In the genomic region with DNA sequence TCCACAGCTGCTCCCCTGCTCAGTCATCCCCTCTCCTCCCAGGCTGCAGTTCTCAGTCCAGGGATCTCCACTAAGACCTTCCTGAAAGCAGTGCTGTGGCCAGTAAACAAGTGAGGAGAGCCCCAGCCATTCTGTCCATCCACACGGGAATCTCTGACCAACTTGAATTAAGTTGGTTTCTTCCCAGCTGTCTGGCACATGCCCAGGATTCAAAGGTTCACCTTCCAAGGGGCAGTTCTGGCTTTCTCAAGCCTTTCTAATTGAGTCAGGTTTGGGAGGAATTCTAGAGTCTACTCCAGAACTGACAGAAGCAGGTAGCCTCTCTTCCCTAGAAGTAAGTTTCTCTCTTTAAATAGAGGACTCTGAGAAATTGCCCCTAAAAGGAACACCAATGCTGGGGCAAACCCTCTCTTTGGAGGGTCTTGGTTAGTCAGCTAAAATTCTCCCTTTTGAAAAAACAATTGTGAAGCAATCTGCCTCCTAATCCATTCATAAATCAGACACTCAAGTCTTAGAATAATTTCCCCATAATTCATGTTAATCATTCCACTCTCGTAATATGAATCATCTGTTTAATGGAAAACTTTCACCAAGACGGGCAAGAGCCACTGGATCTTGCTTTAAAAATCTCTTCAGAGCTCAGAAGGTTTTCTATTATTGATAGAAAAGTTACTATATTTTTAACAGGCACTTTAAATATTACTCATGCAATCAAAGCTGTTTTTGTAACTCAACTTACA, we compare ENCODE assay signal across 22 cellular contexts.
DNase-seq lines count a peak whose midpoint lies in the region; ATAC-seq, FAIRE-seq and TF ChIP-seq lines count a peak whose summit lies in the region.
"Had no signal": no experiment of that assay in that cellular context is flagged by ENCODE, and none has a peak within 500 bp of the region (broad histone marks: within the 10 kb centered on the region; RNA-seq: fewer than 3 reads in every experiment).

No MANE protein-coding gene starts in this region.

- CTCF ChIA-PET in endothelial cell of umbilical vein (lab: Charles Lee), result interaction anchor here (1.0 to 3.6 kb wide), 6 partner anchors 9 to 132 kb away, joined by 3 to 19 read pairs (median 3); no protein-coding TSS in a partner anchor
- CTCF ChIA-PET in activated naive CD4-positive, alpha-beta T cell treated with anti-CD3 and anti-CD28 coated beads for 36 hours (lab: Charles Lee), result interaction anchor here (0.9 kb wide), 1 partner anchor 132 kb away, joined by 3 read pairs; no protein-coding TSS in a partner anchor

- peak; percentile 78 for FAIRE-seq in RCC 7860 (lab: Jason Lieb, UNC)
- peak; percentile 26 for FAIRE-seq in endothelial cell of umbilical vein (lab: Jason Lieb, UNC)
- FAIRE-seq: G401.6, GM12891, HepG2 had no signal

- no peaks in the 10 kb centered on the region for H3K36me3 Mint-ChIP-seq in activated naive CD4-positive, alpha-beta T cell treated with anti-CD3 and anti-CD28 coated beads for 36 hours (ENCODE audit: low read depth)

- H3K27me3 ChIP-seq in endothelial cell of umbilical vein (ENCODE audit: control insufficient read depth in 2 of 2, insufficient read depth in 2 of 2, low read length in 2 of 2), result no peaks in the 10 kb centered on the region
- no peaks in the 10 kb centered on the region for H3K27me3 ChIP-seq in osteoblast (ENCODE audit: insufficient read depth, low read length)
- H3K27me3 ChIP-seq in suprapubic skin, result no peaks in the 10 kb centered on the region
- H3K27me3 ChIP-seq: BE2C had no signal

- H3K4me1 ChIP-seq in endothelial cell of umbilical vein (ENCODE audit: control insufficient read depth, extremely low read depth, insufficient read depth, low read length) (peaks cover 23% of the 10 kb centered on the region), osteoblast (ENCODE audit: insufficient read depth, low read length) (peaks cover 50% of the 10 kb centered on the region), suprapubic skin (no peaks in the 10 kb centered on the region)
- H3K4me1 ChIP-seq: BE2C had no signal

- no peaks in the 10 kb centered on the region for H3K9me1 ChIP-seq in endothelial cell of umbilical vein (replicated peaks; ENCODE audit: control insufficient read depth, extremely low read depth, insufficient read depth, low read length)

- no peak overlapping the region for H3K4me2 ChIP-seq in endothelial cell of umbilical vein (ENCODE audit: insufficient read depth, low read length)
- peak overlapping the region; percentile 2 for H3K4me2 ChIP-seq in osteoblast (ENCODE audit: insufficient read depth, low read length)
- H3K4me2 ChIP-seq: GM23338, KMS-11 had no signal

- H3K27ac ChIP-seq in endothelial cell of umbilical vein (ENCODE audit: insufficient read depth, low read depth, low read length) (no peak overlapping the region), osteoblast (ENCODE audit: low read depth, low read length) (peak overlapping the region; percentile 61), suprapubic skin (no peak overlapping the region)
- H3K27ac ChIP-seq: KMS-11 had no signal

- no peaks in the 10 kb centered on the region for H3K9me3 Mint-ChIP-seq in activated naive CD4-positive, alpha-beta T cell treated with anti-CD3 and anti-CD28 coated beads for 36 hours
- H3K9me3 Mint-ChIP-seq: CD4-positive, alpha-beta T cell; GM23338 had no signal

- ATAC-seq in HG03135 (IDR thresholded peaks at IDR 0.05; ENCODE audit: unreplicated experiment), result no peak
- ATAC-seq: GM23338, HepG2 had no signal

- no peaks in the 10 kb centered on the region for H3K4me1 Mint-ChIP-seq in activated naive CD4-positive, alpha-beta T cell treated with anti-CD3 and anti-CD28 coated beads for 36 hours (ENCODE audit: low read depth)
- H3K4me1 Mint-ChIP-seq: GM23338 had no signal

- no peak for TF ChIP-seq CTCF in endothelial cell of umbilical vein (IDR thresholded peaks at IDR 0.05; ENCODE audit: extremely low read depth in 1 of 2, insufficient read depth in 1 of 2, low read depth in 1 of 2, low read length in 2 of 2)
- no peak for TF ChIP-seq CTCF in osteoblast (IDR thresholded peaks at IDR 0.05; ENCODE audit: extremely low read depth, low read depth, low read length)
- no peak for TF ChIP-seq CTCF in suprapubic skin (IDR thresholded peaks at IDR 0.05)

- peaks cover 4% of the 10 kb centered on the region for H3K27me3 Mint-ChIP-seq in activated naive CD4-positive, alpha-beta T cell treated with anti-CD3 and anti-CD28 coated beads for 36 hours (ENCODE audit: low read depth)

- DNase-seq in EH (ENCODE audit: low read depth) (peak; percentile 47), RCC 7860 (ENCODE audit: low spot score) (no peak), endothelial cell of umbilical vein (ENCODE audit: low read depth, low spot score) (peak; percentile 28), osteoblast (ENCODE audit: insufficient read length, low spot score, missing footprints) (no peak), suprapubic skin (ENCODE audit: low spot score in 2 of 2) (no peak), globus pallidus (ENCODE audit: low spot score) (no peak)
- no peak for DNase-seq in activated naive CD4-positive, alpha-beta T cell treated with anti-CD3 and anti-CD28 coated beads for 36 hours
- DNase-seq: BE2C; Calu3; CD4-positive, alpha-beta T cell; NCI-H1092; NCI-H146; NCI-H2081; NCI-H510A; NCI-H774; Right ventricle myocardium superior had no signal

- TF ChIP-seq POLR2A in endothelial cell of umbilical vein (IDR thresholded peaks at IDR 0.05; ENCODE audit: low read depth, low read length) (no peak), suprapubic skin (IDR thresholded peaks at IDR 0.05) (no peak)

- intact Hi-C loops in endothelial cell of umbilical vein (cut with micrococcal nuclease), result no loop called here
- intact Hi-C loops in activated naive CD4-positive, alpha-beta T cell treated with anti-CD3 and anti-CD28 coated beads for 36 hours (cut with micrococcal nuclease), result no loop called here

- BruUV-seq in endothelial cell of umbilical vein (replicated peaks; lab: Mats Ljungman, UMichigan), result no TSS peak

- H3K4me3 Mint-ChIP-seq in activated naive CD4-positive, alpha-beta T cell treated with anti-CD3 and anti-CD28 coated beads for 36 hours, result no peak overlapping the region
- H3K4me3 Mint-ChIP-seq: CD4-positive, alpha-beta T cell; GM23338 had no signal

- no peaks in the 10 kb centered on the region for H3K36me3 ChIP-seq in endothelial cell of umbilical vein (ENCODE audit: control insufficient read depth in 2 of 2, extremely low read depth in 1 of 2, insufficient read depth in 2 of 2, low read length in 2 of 2)
- peaks cover 4% of the 10 kb centered on the region for H3K36me3 ChIP-seq in osteoblast (ENCODE audit: insufficient read depth, low read length)
- no peaks in the 10 kb centered on the region for H3K36me3 ChIP-seq in suprapubic skin
- H3K36me3 ChIP-seq: BE2C had no signal

- H3K9me3 ChIP-seq in endothelial cell of umbilical vein (replicated peaks; ENCODE audit: control insufficient read depth, insufficient read depth, low read length) (no peaks in the 10 kb centered on the region), osteoblast (ENCODE audit: low read depth, low read length) (no peaks in the 10 kb centered on the region), suprapubic skin (no peaks in the 10 kb centered on the region)
- H3K9me3 ChIP-seq: BE2C had no signal

- WGBS in suprapubic skin, result 41% methylated on average over 3 of the region's 3 CpGs

- H2AFZ ChIP-seq in endothelial cell of umbilical vein (ENCODE audit: low read depth, low read length) (no peak overlapping the region), osteoblast (ENCODE audit: low read length) (no peak overlapping the region)
- H2AFZ ChIP-seq: GM23338 had no signal

- no peaks in the 10 kb centered on the region for H4K20me1 ChIP-seq in endothelial cell of umbilical vein (replicated peaks; ENCODE audit: control insufficient read depth, extremely low read depth, insufficient read depth, low read length)
- peaks cover 6% of the 10 kb centered on the region for H4K20me1 ChIP-seq in osteoblast (ENCODE audit: insufficient read depth, low read length)

- no peak overlapping the region for H3K9ac ChIP-seq in endothelial cell of umbilical vein (replicated peaks; ENCODE audit: extremely low read depth, insufficient read depth, low read length)
- H3K9ac ChIP-seq: KMS-11 had no signal

- H3K79me2 ChIP-seq in endothelial cell of umbilical vein (ENCODE audit: control insufficient read depth, insufficient read depth, low read length) (peaks cover 22% of the 10 kb centered on the region), osteoblast (ENCODE audit: insufficient read depth, low read length) (peaks cover 20% of the 10 kb centered on the region)

- POLR2A ChIA-PET in endothelial cell of umbilical vein (lab: Charles Lee), result no interaction called here

- dilution Hi-C loops in endothelial cell of umbilical vein (cut with MboI; ENCODE audit: extremely low pct_ligation_motif_present, low sequenced_read_pairs), result no loop called here

- TF ChIP-seq EP300 in suprapubic skin (IDR thresholded peaks at IDR 0.05), result no peak

- H3K4me3 ChIP-seq in endothelial cell of umbilical vein (replicated peaks in 1 of 3; ENCODE audit: insufficient read depth in 1 of 3, low read depth in 1 of 3, low read length in 3 of 3), result no peak overlapping the region
- H3K4me3 ChIP-seq in osteoblast (ENCODE audit: insufficient read depth, low read length), result no peak overlapping the region
- H3K4me3 ChIP-seq in suprapubic skin, result no peak overlapping the region
- H3K4me3 ChIP-seq: GM23338 had no signal

- no peak overlapping the region for H3K27ac Mint-ChIP-seq in activated naive CD4-positive, alpha-beta T cell treated with anti-CD3 and anti-CD28 coated beads for 36 hours
- H3K27ac Mint-ChIP-seq: CD4-positive, alpha-beta T cell; GM23338 had no signal

TF ChIP-seq in endothelial cell of umbilical vein, 7 proteins besides CTCF, POLR2A, EP300 and RAD21:
- TF ChIP-seq, protein P1, sequence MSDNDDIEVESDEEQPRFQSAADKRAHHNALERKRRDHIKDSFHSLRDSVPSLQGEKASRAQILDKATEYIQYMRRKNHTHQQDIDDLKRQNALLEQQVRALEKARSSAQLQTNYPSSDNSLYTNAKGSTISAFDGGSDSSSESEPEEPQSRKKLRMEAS (IDR thresholded peaks at IDR 0.05; ENCODE audit: insufficient read depth, insufficient read length), result no peak
- no peak for TF ChIP-seq FOS (IDR thresholded peaks at IDR 0.05; ENCODE audit: borderline replicate concordance, insufficient read depth, low read length)
- TF ChIP-seq MYC (IDR thresholded peaks at IDR 0.05; ENCODE audit: low read depth, low read length), result no peak
- TF ChIP-seq JUN (IDR thresholded peaks at IDR 0.05; ENCODE audit: borderline replicate concordance, insufficient read depth, insufficient read length, low read depth), result no peak
- no peak for TF ChIP-seq POLR2AphosphoS5 (IDR thresholded peaks at IDR 0.05; ENCODE audit: insufficient read depth, low read depth, low read length)
- TF ChIP-seq EZH2 (IDR thresholded peaks at IDR 0.05; ENCODE audit: borderline replicate concordance, low read depth, low read length, severe bottlenecking), result no peak
- no peak for TF ChIP-seq GATA2 (IDR thresholded peaks at IDR 0.05; ENCODE audit: insufficient read depth, insufficient read length, low read depth, low read length)
TF ChIP-seq in endothelial cell of umbilical vein: peak in this region for 0.

Comparison
In these comparisons a context has a peak if more than half of its experiments do, and no peak if none do; other contexts are left out.
1. DNase-seq: peak in EH (single experiment) and endothelial cell of umbilical vein (single experiment); none in RCC 7860 (single experiment), osteoblast (single experiment), suprapubic skin (0 of 2), activated naive CD4-positive, alpha-beta T cell treated with anti-CD3 and anti-CD28 coated beads for 36 hours (single experiment) and globus pallidus (single experiment).